ENCODE assay signal across 8 cellular contexts in genomic region chr10:14186245-14186644, GRCh38.
A peak's percentile ranks its signal among the peaks of the same experiment; 100 is the strongest.
DNase-seq lines count a peak whose midpoint lies in the region; ATAC-seq and TF ChIP-seq lines count a peak whose summit lies in the region.

No MANE protein-coding gene starts in this region.

- H3K9ac ChIP-seq in DND-41 (ENCODE audit: low read depth, low read length) = no peak overlapping the region

- no peak for DNase-seq in DND-41
- DNase-seq in NCI-H69 (lab: John Stamatoyannopoulos, UW) = peak; percentile 25
- DNase-seq in central memory CD8-positive, alpha-beta T cell (ENCODE audit: low spot score in 2 of 2) = no peak
- DNase-seq in AG08396 (ENCODE audit: low spot score) = no peak
- no peak for DNase-seq in HuH-7.5 (ENCODE audit: low spot score)
- DNase-seq in mesenteric fat pad (ENCODE audit: low spot score) = no peak

- no peak overlapping the region for H3K4me2 ChIP-seq in DND-41 (ENCODE audit: insufficient read depth, low read length)

- H3K27ac ChIP-seq in 22Rv1 (no peak overlapping the region), DND-41 (ENCODE audit: low read length) (no peak overlapping the region)

- peak overlapping the region; percentile 14 for H3K4me3 Mint-ChIP-seq in central memory CD8-positive, alpha-beta T cell

- 0 out of 2 replicates have a peak, but pooled peaks cover 4% of the 10 kb centered on the region for H4K20me1 ChIP-seq in DND-41 (ENCODE audit: insufficient read depth, low read length)

- H3K79me2 ChIP-seq in DND-41 (ENCODE audit: insufficient read depth, low read length) = no peaks in the 10 kb centered on the region

- no peaks in the 10 kb centered on the region for H3K9me3 ChIP-seq in DND-41 (ENCODE audit: insufficient read depth, low read length, severe bottlenecking)

- no peaks in the 10 kb centered on the region for H3K36me3 ChIP-seq in DND-41 (ENCODE audit: insufficient read depth, low read length)

- H2AFZ ChIP-seq in DND-41 (ENCODE audit: low read depth, low read length) = no peak overlapping the region

- peaks cover 24% of the 10 kb centered on the region for H3K4me1 Mint-ChIP-seq in central memory CD8-positive, alpha-beta T cell

- peaks cover 17% of the 10 kb centered on the region for H3K4me1 ChIP-seq in DND-41 (ENCODE audit: insufficient read depth, low read length)

- peaks cover 14% of the 10 kb centered on the region for H3K27me3 ChIP-seq in DND-41 (ENCODE audit: insufficient read depth, low read length, poor library complexity)

- H3K36me3 Mint-ChIP-seq in central memory CD8-positive, alpha-beta T cell (ENCODE audit: insufficient read depth) = peaks cover 17% of the 10 kb centered on the region

- no peak for ATAC-seq in DND-41 (ENCODE audit: insufficient read depth, low read depth)
- ATAC-seq in central memory CD8-positive, alpha-beta T cell (replicated peaks; ENCODE audit: extremely low read depth, poor library complexity, severe bottlenecking) = no peak
- no peak for ATAC-seq in GM18909 (IDR thresholded peaks at IDR 0.05; ENCODE audit: poor library complexity, unreplicated experiment)

- TF ChIP-seq CTCF in 22Rv1 (IDR thresholded peaks at IDR 0.05) = peak; percentile 49
- peak; percentile 35 for TF ChIP-seq CTCF in DND-41 (IDR thresholded peaks at IDR 0.05; ENCODE audit: borderline replicate concordance, extremely low read depth, low read length, poor library complexity, severe bottlenecking)

- peaks cover 29% of the 10 kb centered on the region for H3K27me3 Mint-ChIP-seq in central memory CD8-positive, alpha-beta T cell

- peak overlapping the region; percentile 99 for H3K27ac Mint-ChIP-seq in central memory CD8-positive, alpha-beta T cell (ENCODE audit: low read depth)

- H3K4me3 ChIP-seq in DND-41 (ENCODE audit: low read depth in 1 of 2, low read length in 2 of 2) = no peak overlapping the region

- H3K9me3 Mint-ChIP-seq in central memory CD8-positive, alpha-beta T cell = no peaks in the 10 kb centered on the region
